In genomic region chr18:40110455-40110854, GRCh38 we compare ENCODE assay signal across 23 cellular contexts.
DNase-seq lines count a peak whose midpoint lies in the region; ATAC-seq, FAIRE-seq and TF ChIP-seq lines count a peak whose summit lies in the region.
"Had no signal": no experiment of that assay in that cellular context is flagged by ENCODE, and none has a peak within 500 bp of the region (broad histone marks: within the 10 kb centered on the region; RNA-seq: fewer than 3 reads in every experiment).

No MANE protein-coding gene starts in this region.

- DNase-seq in GM12878 (ENCODE audit: low read depth, low spot score) (no peak), BE2C (no peak), chondrocyte (ENCODE audit: low spot score) (no peak)
- DNase-seq: CD4-positive, alpha-beta T cell; CD8-positive, alpha-beta memory T cell; DMS 273 treated with DMSO at 0.1 percent for 48 hours; DMS79; EL; GDM1; H7; HCEC 1CT had no signal

- no peak for TF ChIP-seq POLR2A in GM12878 (IDR thresholded peaks at IDR 0.05; ENCODE audit: low read depth, low read length)

- H3K4me1 ChIP-seq in OCI-LY3 (ENCODE audit: low read length) (peaks cover 24% of the 10 kb centered on the region), GM12878 (ENCODE audit: control insufficient read depth, insufficient read depth, low read length) (no peaks in the 10 kb centered on the region), BE2C (no peaks in the 10 kb centered on the region)
- H3K4me1 ChIP-seq: BLaER1 treated with 17β-estradiol and CSF1 and Interleukin-3, amounts not matched to agents 10 nM and 100 nM had no signal

- intact Hi-C loops in GM12878 (cut with micrococcal nuclease; ENCODE audit: unreplicated experiment): no loop called here

- TF ChIP-seq CTCF in OCI-LY3 (IDR thresholded peaks at IDR 0.05; ENCODE audit: low read depth, low read length): no peak
- TF ChIP-seq CTCF in GM12878 (IDR thresholded peaks at IDR 0.05 in 2 of 3, conservative IDR thresholded peaks at IDR 0.05 in 1 of 3; ENCODE audit: control insufficient read depth in 2 of 3, extremely low read depth in 1 of 3, insufficient read depth in 1 of 3, low read depth in 3 of 3, low read length in 3 of 3): no peak
- TF ChIP-seq CTCF in BE2C (IDR thresholded peaks at IDR 0.05; ENCODE audit: low read depth, low read length): no peak
- no peak for TF ChIP-seq CTCF in chondrocyte (IDR thresholded peaks at IDR 0.05)

- peak overlapping the region; percentile 24 for H3K4me3 ChIP-seq in OCI-LY3 (ENCODE audit: low read length)
- H3K4me3 ChIP-seq in GM12878: no peak overlapping the region
- no peak overlapping the region for H3K4me3 ChIP-seq in BE2C (ENCODE audit: low read depth, low read length)
- H3K4me3 ChIP-seq: BLaER1 treated with 17β-estradiol and CSF1 and Interleukin-3, amounts not matched to agents 10 nM and 100 nM had no signal

- TF ChIP-seq RAD21 in GM12878 (IDR thresholded peaks at IDR 0.05; ENCODE audit: insufficient read depth, low read depth, low read length): no peak

- H3K4me1 Mint-ChIP-seq in chondrocyte (ENCODE audit: low read depth): no peaks in the 10 kb centered on the region
- H3K4me1 Mint-ChIP-seq: B cell; CD14-positive monocyte; CD8-positive, alpha-beta memory T cell had no signal

- BruUV-seq in GM12878 (replicated peaks; lab: Mats Ljungman, UMichigan): no TSS peak

- H2AFZ ChIP-seq in OCI-LY3 (ENCODE audit: low read depth, low read length): peak overlapping the region; percentile 51; the same call in 1 of the 2 replicates
- no peak overlapping the region for H2AFZ ChIP-seq in GM12878 (ENCODE audit: control insufficient read depth, low read depth, low read length)

- no peak overlapping the region for H3K27ac Mint-ChIP-seq in chondrocyte (ENCODE audit: unreplicated experiment)
- H3K27ac Mint-ChIP-seq: B cell; CD14-positive monocyte; CD4-positive, alpha-beta T cell; CD8-positive, alpha-beta memory T cell had no signal

- H3K27ac ChIP-seq in OCI-LY3 (ENCODE audit: low read length): no peak overlapping the region
- no peak overlapping the region for H3K27ac ChIP-seq in GM12878 (ENCODE audit: control insufficient read depth, insufficient read depth)
- H3K27ac ChIP-seq: 22Rv1; BLaER1 treated with 17β-estradiol and CSF1 and Interleukin-3, amounts not matched to agents 10 nM and 100 nM had no signal

- ATAC-seq in GM18868 (IDR thresholded peaks at IDR 0.05; ENCODE audit: unreplicated experiment): peak; percentile 53
- ATAC-seq in GM12878: peak; percentile 76
- no peak for ATAC-seq in HG03354 (IDR thresholded peaks at IDR 0.05; ENCODE audit: poor library complexity, severe bottlenecking, unreplicated experiment)

- H3K79me2 ChIP-seq in OCI-LY3 (ENCODE audit: low read length): no peaks in the 10 kb centered on the region
- H3K79me2 ChIP-seq in GM12878 (ENCODE audit: control insufficient read depth, insufficient read depth, low read length): no peaks in the 10 kb centered on the region

- RAD21 ChIA-PET in GM12878 (lab: Charles Lee; ENCODE audit: unreplicated experiment): interaction anchor here (1.7 to 2.2 kb wide), 6 partner anchors 10 to 49 kb away, joined by 6 to 19 read pairs (median 8); no protein-coding TSS in a partner anchor

- no peak for FAIRE-seq in GM12878 (lab: Jason Lieb, UNC)
- FAIRE-seq: A204.1, D721Med, GM12891, GM18507, H1 had no signal

- in situ Hi-C loops in GM12878 (cut with MboI): no loop called here

- H3K9me3 ChIP-seq in OCI-LY3 (ENCODE audit: insufficient read depth, low read length) (no peaks in the 10 kb centered on the region), GM12878 (replicated peaks; ENCODE audit: control insufficient read depth, insufficient read depth, low read length) (no peaks in the 10 kb centered on the region), BE2C (no peaks in the 10 kb centered on the region)
- H3K9me3 ChIP-seq: BLaER1 treated with 17β-estradiol and CSF1 and Interleukin-3, amounts not matched to agents 10 nM and 100 nM had no signal

- H3K9me3 Mint-ChIP-seq in chondrocyte (ENCODE audit: low read depth): no peaks in the 10 kb centered on the region

- H3K27me3 ChIP-seq in OCI-LY3 (ENCODE audit: low read depth, low read length) (no peaks in the 10 kb centered on the region), GM12878 (replicated peaks in 1 of 2; ENCODE audit: control insufficient read depth in 2 of 2, insufficient read depth in 2 of 2, low read length in 1 of 2) (no peaks in the 10 kb centered on the region), BE2C (no peaks in the 10 kb centered on the region)
- H3K27me3 ChIP-seq: BLaER1 treated with 17β-estradiol and CSF1 and Interleukin-3, amounts not matched to agents 10 nM and 100 nM had no signal

- no peaks in the 10 kb centered on the region for H3K36me3 Mint-ChIP-seq in chondrocyte (ENCODE audit: low read depth)
- H3K36me3 Mint-ChIP-seq: CD14-positive monocyte; CD8-positive, alpha-beta memory T cell had no signal

- SMC1A ChIA-PET in GM12878 (lab: Charles Lee; ENCODE audit: uncharacterized antibody, unreplicated experiment): interaction anchor here (1.2 to 6.7 kb wide), 8 partner anchors 8 to 39 kb away, joined by 3 to 59 read pairs (median 6); no protein-coding TSS in a partner anchor

- CTCF ChIA-PET in GM12878 (lab: Yijun Ruan, JAX): interaction anchor here (0.7 to 2.2 kb wide), 3 partner anchors 13 to 1132 kb away, joined by 3 to 6 read pairs (median 4); no protein-coding TSS in a partner anchor

- no peak overlapping the region for H3K4me3 Mint-ChIP-seq in chondrocyte (ENCODE audit: unreplicated experiment)
- H3K4me3 Mint-ChIP-seq: B cell; CD14-positive monocyte; CD4-positive, alpha-beta T cell; CD8-positive, alpha-beta memory T cell had no signal

- POLR2A ChIA-PET in GM12878 (lab: Charles Lee): interaction anchor here (0.7 to 2.4 kb wide), 5 partner anchors 11 to 22 kb away, joined by 4 to 10 read pairs (median 7); no protein-coding TSS in a partner anchor

- WGBS in GM12878 (ENCODE audit: insufficient coverage, insufficient replicate concordance, low lambda C conversion rate, missing lambda C conversion rate): 24% methylated on average over 3 of the region's 3 CpGs

- no peak for TF ChIP-seq EP300 in GM12878 (IDR thresholded peaks at IDR 0.05; ENCODE audit: borderline replicate concordance in 1 of 2, control insufficient read depth in 1 of 2, low read depth in 2 of 2, low read length in 2 of 2)

- peak overlapping the region; percentile 25; the same call in 1 of the 2 replicates for H3K9ac ChIP-seq in OCI-LY3 (ENCODE audit: low read length)
- H3K9ac ChIP-seq in GM12878 (ENCODE audit: control insufficient read depth, insufficient read depth, low read length): no peak overlapping the region
- H3K9ac ChIP-seq: BLaER1 treated with 17β-estradiol and CSF1 and Interleukin-3, amounts not matched to agents 10 nM and 100 nM had no signal

- H3K36me3 ChIP-seq in OCI-LY3 (replicated peaks; ENCODE audit: low read depth, low read length): no peaks in the 10 kb centered on the region
- no peaks in the 10 kb centered on the region for H3K36me3 ChIP-seq in GM12878 (ENCODE audit: control insufficient read depth in 2 of 2, insufficient read depth in 2 of 2, low read length in 1 of 2)
- H3K36me3 ChIP-seq in BE2C: no peaks in the 10 kb centered on the region
- H3K36me3 ChIP-seq: BLaER1 treated with 17β-estradiol and CSF1 and Interleukin-3, amounts not matched to agents 10 nM and 100 nM had no signal

- no peaks in the 10 kb centered on the region for H4K20me1 ChIP-seq in OCI-LY3 (ENCODE audit: insufficient read depth, low read length)
- no peaks in the 10 kb centered on the region for H4K20me1 ChIP-seq in GM12878 (ENCODE audit: control insufficient read depth, insufficient read depth)
- H4K20me1 ChIP-seq: BLaER1 treated with 17β-estradiol and CSF1 and Interleukin-3, amounts not matched to agents 10 nM and 100 nM had no signal

- H3K4me2 ChIP-seq in OCI-LY3 (ENCODE audit: low read length): peak overlapping the region; percentile 50
- no peak overlapping the region for H3K4me2 ChIP-seq in GM12878 (ENCODE audit: control insufficient read depth, insufficient read depth)
- H3K4me2 ChIP-seq: BLaER1 treated with 17β-estradiol and CSF1 and Interleukin-3, amounts not matched to agents 10 nM and 100 nM had no signal

- H3K27me3 Mint-ChIP-seq in chondrocyte (ENCODE audit: low read depth): no peaks in the 10 kb centered on the region
- H3K27me3 Mint-ChIP-seq: B cell; CD4-positive, alpha-beta T cell; CD8-positive, alpha-beta memory T cell had no signal

TF ChIP-seq in GM12878, 131 proteins besides CTCF, POLR2A, EP300 and RAD21:
- TF ChIP-seq IKZF2 (IDR thresholded peaks at IDR 0.05) (peak in 1 of 2 experiments; percentile 15; a peak in 1 of 4 replicates), NR2C2 (IDR thresholded peaks at IDR 0.05; ENCODE audit: borderline replicate concordance, control insufficient read depth, insufficient read length, low read depth) (no peak)
